19 cellular contexts compared by ENCODE assay signal in the genomic region with DNA sequence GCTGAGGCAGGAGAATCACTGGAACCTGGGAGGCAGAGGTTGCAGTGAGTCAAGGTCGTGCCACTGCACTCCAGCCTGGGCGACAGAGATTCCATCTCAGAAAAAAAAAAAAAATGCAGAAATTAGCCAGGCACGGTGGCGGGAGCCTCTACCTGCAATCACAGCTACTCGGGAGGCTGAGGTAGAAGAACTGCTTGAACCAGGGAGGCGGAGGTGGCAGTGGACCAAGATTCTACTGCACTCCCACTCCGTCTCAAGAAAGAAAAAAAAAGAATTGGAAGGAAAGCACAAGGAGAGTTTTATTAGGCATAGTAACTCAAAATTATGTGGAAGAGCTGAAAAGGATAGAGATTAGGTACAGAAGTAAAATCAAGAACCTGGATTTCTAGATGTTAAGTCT. TPM values are rescaled to one million over a fixed set of nuclear protein-coding genes. Genes with fewer than 3 reads are reported as not detected.
"Had no signal": no experiment of that assay in that cellular context is flagged by ENCODE, and none has a peak within 500 bp of the region (broad histone marks: within the 10 kb centered on the region; RNA-seq: fewer than 3 reads in every experiment).

No MANE protein-coding gene starts in this region.

- H3K9me3 ChIP-seq: lower lobe of right lung had no signal

- H3K27ac ChIP-seq: lower lobe of right lung, WERI-Rb-1 had no signal

- DNase-seq: activated CD4-positive, alpha-beta T cell treated with anti-CD3 and anti-CD28 coated beads, Interleukin-2, amount 10 ng/mL, durations not matched to agents 7 days and 5 days; activated CD4-positive, CD25-positive, alpha-beta regulatory T cell treated with anti-CD3 and anti-CD28 coated beads, Interleukin-2, amount 50 U/mL, for 72 hours; activated gamma-delta T cell treated with Interleukin-2 at 50 U/mL for 16 hours; activated T-cell treated with anti-CD3 and anti-CD28 coated beads, Interleukin-2, amount 50 U/mL, for 1 hour; amniotic stem cell; cortex of kidney; lower lobe of right lung; mesendoderm; naive thymus-derived CD4-positive, alpha-beta T cell; T-cell; WERI-Rb-1 had no signal

- H3K4me3 ChIP-seq: lower lobe of right lung had no signal

- H3K4me1 ChIP-seq: lower lobe of right lung had no signal

RNA-seq across cellular contexts. Expression of a gene that starts 20.8 kb away (rescaled TPM):
- total RNA-seq: activated CD4-positive, alpha-beta T cell treated with anti-CD3 and anti-CD28 coated beads, Interleukin-2, amount 10 ng/mL, durations not matched to agents 7 days and 5 days; bronchial epithelial cell; cerebellum; epithelial cell of proximal tubule; fibroblast of villous mesenchyme; glomerular endothelial cell; naive thymus-derived CD4-positive, alpha-beta T cell; osteoblast; posterior vena cava; temporal lobe had no signal
